ENCODE assay signal across 23 cellular contexts in the genomic region with DNA sequence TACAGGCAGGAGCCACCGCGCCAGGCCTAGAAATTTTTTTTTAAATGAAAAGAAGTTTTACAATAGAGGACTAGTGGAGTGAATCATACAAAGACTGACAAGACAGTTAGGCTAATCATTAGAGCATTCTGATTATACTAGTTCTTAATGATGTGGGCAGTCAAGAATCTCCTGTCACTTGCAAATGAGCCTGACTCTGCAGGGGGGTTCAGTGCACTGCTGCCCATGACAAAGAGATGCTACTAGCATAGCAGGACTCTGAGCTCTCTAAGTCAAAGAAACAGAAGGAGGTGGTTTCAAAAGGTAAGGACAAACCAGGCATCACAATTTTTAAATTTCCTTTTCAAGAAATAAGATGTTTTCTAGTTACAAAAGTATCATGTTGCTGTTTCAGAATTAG. TPM values are rescaled to one million over a fixed set of nuclear protein-coding genes. Genes with fewer than 3 reads are reported as not detected.
DNase-seq lines count a peak whose midpoint lies in the region; ATAC-seq and TF ChIP-seq lines count a peak whose summit lies in the region.
"Had no signal": no experiment of that assay in that cellular context is flagged by ENCODE, and none has a peak within 500 bp of the region (broad histone marks: within the 10 kb centered on the region; RNA-seq: fewer than 3 reads in every experiment).

No MANE protein-coding gene starts in this region.

- H3K4me1 ChIP-seq in esophagus muscularis mucosa (peaks cover 7 to 23% (median 12%) of the 10 kb centered on the region in 4 donors), left ventricle myocardium inferior (peaks cover 17% of the 10 kb centered on the region)
- H3K4me1 ChIP-seq: SJCRH30 had no signal

- no peak overlapping the region for H3K27ac Mint-ChIP-seq in effector memory CD8-positive, alpha-beta T cell
- H3K27ac Mint-ChIP-seq: activated CD4-positive, alpha-beta memory T cell treated with anti-CD3 and anti-CD28 coated beads, Interleukin-2, amount 10 ng/mL, durations not matched to agents 7 days and 5 days; activated naive CD4-positive, alpha-beta T cell treated with anti-CD3 and anti-CD28 coated beads, Interleukin-2, amount 50 U/mL, for 24 hours; activated T-helper 17 cell treated with anti-CD3 and anti-CD28 coated beads, Interleukin-2, amount 50 U/mL, for 72 hours had no signal

- no peak for TF ChIP-seq CTCF in esophagus muscularis mucosa (IDR thresholded peaks at IDR 0.05)
- no peak for TF ChIP-seq CTCF in left ventricle myocardium inferior (IDR thresholded peaks at IDR 0.05; ENCODE audit: borderline replicate concordance)

- DNase-seq in esophagus muscularis mucosa (ENCODE audit: extremely low spot score) (peak; percentile 50), kidney tubule cell (ENCODE audit: low spot score) (peak; percentile 75), left ventricle myocardium inferior (no peak)
- DNase-seq in effector CD8-positive, alpha-beta T cell (lab: John Stamatoyannopoulos, UW) = no peak
- DNase-seq in effector memory CD8-positive, alpha-beta T cell = no peak
- DNase-seq: activated CD4-positive, alpha-beta memory T cell treated with anti-CD3 and anti-CD28 coated beads, Interleukin-2, amount 10 ng/mL, durations not matched to agents 7 days and 5 days; effector CD4-positive, alpha-beta T cell; erythroblast; heart left ventricle; KBM-7; naive thymus-derived CD8-positive, alpha-beta T cell; NCI-H2081; NCI-H226; SJCRH30; stimulated activated CD4-positive, alpha-beta T cell treated with anti-CD3 and anti-CD28 coated beads, Interleukin-2, amount 100 ng/mL, for 24 hours; transverse colon had no signal

- H3K27ac ChIP-seq in esophagus muscularis mucosa (replicated peaks in 1 of 4) (no peak overlapping the region), left ventricle myocardium inferior (replicated peaks) (no peak overlapping the region)
- H3K27ac ChIP-seq: heart left ventricle, SJCRH30, transverse colon had no signal

- H3K36me3 ChIP-seq in esophagus muscularis mucosa = peaks cover 0 to 58% (median 11%) of the 10 kb centered on the region in 4 donors
- H3K36me3 ChIP-seq in left ventricle myocardium inferior = peaks cover 7% of the 10 kb centered on the region
- H3K36me3 ChIP-seq: SJCRH30 had no signal

- peak; percentile 53 for ATAC-seq in GM19043 (IDR thresholded peaks at IDR 0.05; ENCODE audit: low read depth, unreplicated experiment)
- ATAC-seq in HG03175 (IDR thresholded peaks at IDR 0.05; ENCODE audit: unreplicated experiment) = peak; percentile 42
- ATAC-seq in effector memory CD8-positive, alpha-beta T cell (replicated peaks) = no peak
- ATAC-seq in HG03280 (IDR thresholded peaks at IDR 0.05; ENCODE audit: unreplicated experiment) = no peak
- ATAC-seq: activated CD4-positive, CD25-positive, alpha-beta regulatory T cell treated with anti-CD3 and anti-CD28 coated beads, Interleukin-2, amount 50 U/mL, for 24 hours; activated T-helper 17 cell treated with anti-CD3 and anti-CD28 coated beads, Interleukin-2, amount 50 U/mL, for 72 hours; heart left ventricle; naive thymus-derived CD8-positive, alpha-beta T cell had no signal

- intact Hi-C loops in esophagus muscularis mucosa (cut with DNase I) = no loop called here
- intact Hi-C loops in left ventricle myocardium inferior (cut with micrococcal nuclease) = no loop called here

- no peak for TF ChIP-seq EP300 in esophagus muscularis mucosa (IDR thresholded peaks at IDR 0.05)

- TF ChIP-seq POLR2A in esophagus muscularis mucosa (IDR thresholded peaks at IDR 0.05; ENCODE audit: low read depth) = no peak

- peaks cover 4 to 8% of the 10 kb centered on the region in 2 donors for H3K4me1 Mint-ChIP-seq in effector memory CD8-positive, alpha-beta T cell (ENCODE audit: low read depth in 2 of 2)

- H3K9me3 ChIP-seq in esophagus muscularis mucosa (no peaks in the 10 kb centered on the region), left ventricle myocardium inferior (replicated peaks) (no peaks in the 10 kb centered on the region)
- H3K9me3 ChIP-seq: heart left ventricle, SJCRH30, transverse colon had no signal

- H3K27me3 ChIP-seq in esophagus muscularis mucosa (no peaks in the 10 kb centered on the region), left ventricle myocardium inferior (ENCODE audit: low read depth) (no peaks in the 10 kb centered on the region)
- H3K27me3 ChIP-seq: heart left ventricle, SJCRH30, transverse colon had no signal

- 100% methylated on average over 2 of the region's 2 CpGs for WGBS in esophagus muscularis mucosa

- no peaks in the 10 kb centered on the region for H3K9me3 Mint-ChIP-seq in effector memory CD8-positive, alpha-beta T cell
- H3K9me3 Mint-ChIP-seq: activated CD4-positive, alpha-beta memory T cell treated with anti-CD3 and anti-CD28 coated beads, Interleukin-2, amount 10 ng/mL, durations not matched to agents 7 days and 5 days; activated naive CD4-positive, alpha-beta T cell treated with anti-CD3 and anti-CD28 coated beads, Interleukin-2, amount 50 U/mL, for 24 hours; activated T-helper 17 cell treated with anti-CD3 and anti-CD28 coated beads, Interleukin-2, amount 50 U/mL, for 72 hours; naive thymus-derived CD8-positive, alpha-beta T cell had no signal

- H3K4me3 ChIP-seq in esophagus muscularis mucosa = no peak overlapping the region
- H3K4me3 ChIP-seq in left ventricle myocardium inferior = no peak overlapping the region
- H3K4me3 ChIP-seq: heart left ventricle, SJCRH30, transverse colon had no signal

- no peak overlapping the region for H3K4me3 Mint-ChIP-seq in effector memory CD8-positive, alpha-beta T cell
- H3K4me3 Mint-ChIP-seq: activated CD4-positive, alpha-beta memory T cell treated with anti-CD3 and anti-CD28 coated beads, Interleukin-2, amount 10 ng/mL, durations not matched to agents 7 days and 5 days; activated naive CD4-positive, alpha-beta T cell treated with anti-CD3 and anti-CD28 coated beads, Interleukin-2, amount 50 U/mL, for 24 hours; activated T-helper 17 cell treated with anti-CD3 and anti-CD28 coated beads, Interleukin-2, amount 50 U/mL, for 72 hours; B cell; naive thymus-derived CD8-positive, alpha-beta T cell had no signal

- no peaks in the 10 kb centered on the region for H3K27me3 Mint-ChIP-seq in effector memory CD8-positive, alpha-beta T cell
- H3K27me3 Mint-ChIP-seq: activated CD4-positive, alpha-beta memory T cell treated with anti-CD3 and anti-CD28 coated beads, Interleukin-2, amount 10 ng/mL, durations not matched to agents 7 days and 5 days; activated naive CD4-positive, alpha-beta T cell treated with anti-CD3 and anti-CD28 coated beads, Interleukin-2, amount 50 U/mL, for 24 hours; activated T-helper 17 cell treated with anti-CD3 and anti-CD28 coated beads, Interleukin-2, amount 50 U/mL, for 72 hours; B cell; naive thymus-derived CD8-positive, alpha-beta T cell had no signal

- H3K36me3 Mint-ChIP-seq in effector memory CD8-positive, alpha-beta T cell (ENCODE audit: insufficient read depth) = peaks cover 46% of the 10 kb centered on the region

RNA-seq across cellular contexts. Expression of gene CCDC6, which starts 59.0 kb away (rescaled TPM):
- total RNA-seq in esophagus muscularis mucosa (10 to 100 TPM; 41.4 to 71.0 (median 57.2) TPM), left ventricle myocardium inferior (16.4 TPM)

Comparison
In these comparisons a context has a peak if more than half of its experiments do, and no peak if none do; other contexts are left out.
1. ATAC-seq: peak in GM19043 (single experiment) and HG03175 (single experiment); none in effector memory CD8-positive, alpha-beta T cell (single experiment) and HG03280 (single experiment).
2. DNase-seq: peak in esophagus muscularis mucosa (single experiment) and kidney tubule cell (single experiment); none in left ventricle myocardium inferior (single experiment), effector CD8-positive, alpha-beta T cell (single experiment) and effector memory CD8-positive, alpha-beta T cell (0 of 3).